In the genomic region with DNA sequence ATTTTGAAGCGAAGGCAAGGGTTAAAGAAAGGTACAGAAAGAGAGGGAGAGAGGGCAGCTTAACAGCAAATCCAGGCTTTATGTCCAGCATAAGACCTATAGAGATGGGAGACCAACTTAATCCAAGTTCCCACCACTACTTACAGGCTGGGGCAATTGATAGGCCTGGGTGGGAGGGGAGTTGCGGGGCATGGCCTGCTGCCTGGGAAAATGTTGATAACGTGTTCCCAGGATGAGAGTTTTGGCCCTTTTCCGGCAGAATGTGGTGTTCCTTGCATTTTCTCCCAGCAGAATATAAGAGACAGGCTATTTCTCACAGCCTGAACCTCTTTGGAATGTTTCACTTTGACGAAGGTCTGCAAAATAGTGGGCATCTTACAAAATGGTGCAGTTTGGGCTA, we compare ENCODE assay signal across 22 cellular contexts. TPM values are rescaled to one million over a fixed set of nuclear protein-coding genes. Genes with fewer than 3 reads are reported as not detected.
"Had no signal": no experiment of that assay in that cellular context is flagged by ENCODE, and none has a peak within 500 bp of the region (broad histone marks: within the 10 kb centered on the region; RNA-seq: fewer than 3 reads in every experiment).

No MANE protein-coding gene starts in this region.

- H3K27ac ChIP-seq: foreskin keratinocyte, lower lobe of right lung, pancreas, right lobe of liver, thoracic aorta, transverse colon had no signal

- ATAC-seq: esophagus mucosa; foreskin keratinocyte; left lobe of liver; lower lobe of right lung; pancreas; right lobe of liver; stimulated activated memory B cell treated with anti-CD40 and anti-IgM and Interleukin-4, amounts not matched to agents 10 μg/mL and 1 μg/mL and 100 μg/mL, for 72 hours had no signal

- H3K4me3 ChIP-seq: lower lobe of right lung, pancreas, right lobe of liver, thoracic aorta, transverse colon had no signal

- H3K4me1 ChIP-seq: lower lobe of right lung, pancreas, right lobe of liver, transverse colon had no signal

- H3K27me3 ChIP-seq: pancreas, right lobe of liver, transverse colon had no signal

- H3K36me3 ChIP-seq: lower lobe of right lung, pancreas, right lobe of liver, thoracic aorta, transverse colon had no signal

- H3K9me3 ChIP-seq: pancreas, right lobe of liver had no signal

- DNase-seq: caudate nucleus; cortex of kidney; effector memory CD4-positive, alpha-beta T cell; foreskin keratinocyte; hypothalamus; kidney glomerular epithelial cell; lower lobe of right lung; naive B cell; occipital lobe; pancreas; right lobe of liver; stimulated activated CD4-positive, alpha-beta T cell treated with anti-CD3 and anti-CD28 coated beads, Interleukin-15, amount 100 ng/mL, for 24 hours; stimulated activated CD4-positive, alpha-beta T cell treated with anti-CD3 and anti-CD28 coated beads, Interleukin-1b, Interleukin-23, amount 100 ng/mL, for 48 hours; stimulated activated CD4-positive, alpha-beta T cell treated with anti-CD3 and anti-CD28 coated beads, Interleukin-4, amount 100 ng/mL, for 24 hours; transverse colon had no signal

RNA-seq across cellular contexts. Expression of a gene that starts 34.9 kb away (rescaled TPM):
- total RNA-seq: chondrocyte, foreskin keratinocyte, progenitor cell of endocrine pancreas had no signal
- polyA plus RNA-seq: foreskin keratinocyte had no signal

RNA-seq across cellular contexts. Expression of a gene that starts 55.7 kb away (rescaled TPM):
- total RNA-seq: chondrocyte, fibroblast of lung, foreskin keratinocyte, occipital lobe had no signal
- polyA plus RNA-seq: fibroblast of lung, foreskin keratinocyte had no signal
